ENCODE assay signal across 1 cellular context in the genomic region with DNA sequence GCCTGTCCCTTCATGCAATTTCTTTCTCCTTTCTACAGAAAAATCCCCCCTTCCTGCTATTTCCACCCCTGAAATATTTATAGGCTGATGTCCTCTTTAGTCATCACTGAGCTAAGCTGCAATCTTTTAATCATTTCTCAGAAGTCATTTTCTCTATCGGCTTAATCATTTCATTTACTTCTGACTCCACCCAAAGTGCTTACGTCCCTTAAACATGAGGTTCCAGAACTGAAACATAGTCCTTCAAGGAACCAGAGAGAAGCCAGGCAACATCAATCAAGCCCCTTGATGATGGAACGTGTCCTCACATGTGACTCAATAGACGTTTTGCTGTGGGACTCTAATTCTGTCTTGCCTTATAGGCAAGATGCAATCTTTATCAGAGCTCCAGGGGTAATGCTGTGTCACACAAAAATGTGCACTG.
TF ChIP-seq lines count a peak whose summit lies in the region.

No MANE protein-coding gene starts in this region.

TF ChIP-seq in SK-N-SH, 30 proteins besides CTCF, POLR2A, EP300 and RAD21 (continued from another document):
- TF ChIP-seq, protein P1, sequence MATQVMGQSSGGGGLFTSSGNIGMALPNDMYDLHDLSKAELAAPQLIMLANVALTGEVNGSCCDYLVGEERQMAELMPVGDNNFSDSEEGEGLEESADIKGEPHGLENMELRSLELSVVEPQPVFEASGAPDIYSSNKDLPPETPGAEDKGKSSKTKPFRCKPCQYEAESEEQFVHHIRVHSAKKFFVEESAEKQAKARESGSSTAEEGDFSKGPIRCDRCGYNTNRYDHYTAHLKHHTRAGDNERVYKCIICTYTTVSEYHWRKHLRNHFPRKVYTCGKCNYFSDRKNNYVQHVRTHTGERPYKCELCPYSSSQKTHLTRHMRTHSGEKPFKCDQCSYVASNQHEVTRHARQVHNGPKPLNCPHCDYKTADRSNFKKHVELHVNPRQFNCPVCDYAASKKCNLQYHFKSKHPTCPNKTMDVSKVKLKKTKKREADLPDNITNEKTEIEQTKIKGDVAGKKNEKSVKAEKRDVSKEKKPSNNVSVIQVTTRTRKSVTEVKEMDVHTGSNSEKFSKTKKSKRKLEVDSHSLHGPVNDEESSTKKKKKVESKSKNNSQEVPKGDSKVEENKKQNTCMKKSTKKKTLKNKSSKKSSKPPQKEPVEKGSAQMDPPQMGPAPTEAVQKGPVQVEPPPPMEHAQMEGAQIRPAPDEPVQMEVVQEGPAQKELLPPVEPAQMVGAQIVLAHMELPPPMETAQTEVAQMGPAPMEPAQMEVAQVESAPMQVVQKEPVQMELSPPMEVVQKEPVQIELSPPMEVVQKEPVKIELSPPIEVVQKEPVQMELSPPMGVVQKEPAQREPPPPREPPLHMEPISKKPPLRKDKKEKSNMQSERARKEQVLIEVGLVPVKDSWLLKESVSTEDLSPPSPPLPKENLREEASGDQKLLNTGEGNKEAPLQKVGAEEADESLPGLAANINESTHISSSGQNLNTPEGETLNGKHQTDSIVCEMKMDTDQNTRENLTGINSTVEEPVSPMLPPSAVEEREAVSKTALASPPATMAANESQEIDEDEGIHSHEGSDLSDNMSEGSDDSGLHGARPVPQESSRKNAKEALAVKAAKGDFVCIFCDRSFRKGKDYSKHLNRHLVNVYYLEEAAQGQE (IDR thresholded peaks at IDR 0.05; ENCODE audit: low read depth, low read length): no peak
- TF ChIP-seq, protein P2, sequence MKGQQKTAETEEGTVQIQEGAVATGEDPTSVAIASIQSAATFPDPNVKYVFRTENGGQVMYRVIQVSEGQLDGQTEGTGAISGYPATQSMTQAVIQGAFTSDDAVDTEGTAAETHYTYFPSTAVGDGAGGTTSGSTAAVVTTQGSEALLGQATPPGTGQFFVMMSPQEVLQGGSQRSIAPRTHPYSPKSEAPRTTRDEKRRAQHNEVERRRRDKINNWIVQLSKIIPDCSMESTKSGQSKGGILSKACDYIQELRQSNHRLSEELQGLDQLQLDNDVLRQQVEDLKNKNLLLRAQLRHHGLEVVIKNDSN (IDR thresholded peaks at IDR 0.05; ENCODE audit: borderline replicate concordance, low read depth): no peak
- no peak for TF ChIP-seq FOXJ3 (CRISPR knock-in tag; IDR thresholded peaks at IDR 0.05)
- TF ChIP-seq, protein P3, sequence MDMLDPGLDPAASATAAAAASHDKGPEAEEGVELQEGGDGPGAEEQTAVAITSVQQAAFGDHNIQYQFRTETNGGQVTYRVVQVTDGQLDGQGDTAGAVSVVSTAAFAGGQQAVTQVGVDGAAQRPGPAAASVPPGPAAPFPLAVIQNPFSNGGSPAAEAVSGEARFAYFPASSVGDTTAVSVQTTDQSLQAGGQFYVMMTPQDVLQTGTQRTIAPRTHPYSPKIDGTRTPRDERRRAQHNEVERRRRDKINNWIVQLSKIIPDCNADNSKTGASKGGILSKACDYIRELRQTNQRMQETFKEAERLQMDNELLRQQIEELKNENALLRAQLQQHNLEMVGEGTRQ (IDR thresholded peaks at IDR 0.05; ENCODE audit: borderline replicate concordance, low read depth, low read length): no peak
- TF ChIP-seq TEAD4 (IDR thresholded peaks at IDR 0.05; ENCODE audit: borderline replicate concordance, insufficient read depth): peak; percentile 79; the same call in 1 of the 2 replicates
- TF ChIP-seq ELF1 (IDR thresholded peaks at IDR 0.05): no peak
- TF ChIP-seq, protein P4, sequence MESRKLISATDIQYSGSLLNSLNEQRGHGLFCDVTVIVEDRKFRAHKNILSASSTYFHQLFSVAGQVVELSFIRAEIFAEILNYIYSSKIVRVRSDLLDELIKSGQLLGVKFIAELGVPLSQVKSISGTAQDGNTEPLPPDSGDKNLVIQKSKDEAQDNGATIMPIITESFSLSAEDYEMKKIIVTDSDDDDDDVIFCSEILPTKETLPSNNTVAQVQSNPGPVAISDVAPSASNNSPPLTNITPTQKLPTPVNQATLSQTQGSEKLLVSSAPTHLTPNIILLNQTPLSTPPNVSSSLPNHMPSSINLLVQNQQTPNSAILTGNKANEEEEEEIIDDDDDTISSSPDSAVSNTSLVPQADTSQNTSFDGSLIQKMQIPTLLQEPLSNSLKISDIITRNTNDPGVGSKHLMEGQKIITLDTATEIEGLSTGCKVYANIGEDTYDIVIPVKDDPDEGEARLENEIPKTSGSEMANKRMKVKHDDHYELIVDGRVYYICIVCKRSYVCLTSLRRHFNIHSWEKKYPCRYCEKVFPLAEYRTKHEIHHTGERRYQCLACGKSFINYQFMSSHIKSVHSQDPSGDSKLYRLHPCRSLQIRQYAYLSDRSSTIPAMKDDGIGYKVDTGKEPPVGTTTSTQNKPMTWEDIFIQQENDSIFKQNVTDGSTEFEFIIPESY (IDR thresholded peaks at IDR 0.05; ENCODE audit: borderline replicate concordance, low read depth): 0 out of 2 replicates have a peak, but pooled peaks have one; percentile 23
- no peak for TF ChIP-seq GATA2 (CRISPR knock-in tag; IDR thresholded peaks at IDR 0.05)
- TF ChIP-seq GABPA (IDR thresholded peaks at IDR 0.05; ENCODE audit: low read depth): no peak
- peak; percentile 77 for TF ChIP-seq TCF12 (IDR thresholded peaks at IDR 0.05)
- peak; percentile 78 for TF ChIP-seq JUND (IDR thresholded peaks at IDR 0.05)
- no peak for TF ChIP-seq CHD2 (IDR thresholded peaks at IDR 0.05; ENCODE audit: low read length, partially characterized antibody)
- no peak; the same call in 1 of the 2 replicates for TF ChIP-seq POLR2AphosphoS5 (IDR thresholded peaks at IDR 0.05; ENCODE audit: low read depth, low read length)
